In genomic region chr14:24145219-24145618, GRCh38 we compare ENCODE assay signal across 8 cellular contexts. TPM values are rescaled to one million over a fixed set of nuclear protein-coding genes. Genes with fewer than 3 reads are reported as not detected.
DNase-seq lines count a peak whose midpoint lies in the region; ATAC-seq, FAIRE-seq and TF ChIP-seq lines count a peak whose summit lies in the region.
"Had no signal": no experiment of that assay in that cellular context is flagged by ENCODE, and none has a peak within 500 bp of the region (broad histone marks: within the 10 kb centered on the region; RNA-seq: fewer than 3 reads in every experiment).

No MANE protein-coding gene starts in this region.

- peak overlapping the region; percentile 83 for H3K4me2 ChIP-seq in H9 (ENCODE audit: insufficient read depth, insufficient read length, low read length)
- H3K4me2 ChIP-seq in smooth muscle cell: no peak overlapping the region

- no peaks in the 10 kb centered on the region for H3K36me3 ChIP-seq in smooth muscle cell (ENCODE audit: low read depth)

- no peak for FAIRE-seq in HTR-8/SVneo (lab: Jason Lieb, UNC)

- no CpG with 5 or more reads among the region's 2 CpGs for WGBS in H9 (ENCODE audit: extremely low coverage, insufficient read length, low lambda C conversion rate)
- whole genome bisulfite sequencing in smooth muscle cell (ENCODE audit: low lambda C conversion rate): 98% methylated on average over 2 of the region's 2 CpGs

- H3T11ph ChIP-seq in H9 (ENCODE audit: low read length): no peak overlapping the region

- H3K27ac Mint-ChIP-seq in H9: no peak overlapping the region
- H3K27ac Mint-ChIP-seq in T-helper 17 cell: peak overlapping the region; percentile 90

- H3K56ac ChIP-seq in H9 (ENCODE audit: insufficient read length, low read depth, low read length): no peak overlapping the region

- no peak overlapping the region for H3K4ac ChIP-seq in H9 (ENCODE audit: low read depth, low read length)

- H2BK20ac ChIP-seq in H9 (ENCODE audit: low read depth, low read length, poor library complexity, severe bottlenecking): no peak overlapping the region

- H3K4me1 ChIP-seq in H9 (ENCODE audit: insufficient read depth, low read length) (no peaks in the 10 kb centered on the region), smooth muscle cell (ENCODE audit: low read depth) (peaks cover 15% of the 10 kb centered on the region)

- DNase-seq in H9 (no peak), T-helper 17 cell (no peak), foreskin fibroblast (no peak), smooth muscle cell (lab: John Stamatoyannopoulos, UW; ENCODE audit: unreplicated experiment) (no peak), NCI-H2107 (lab: John Stamatoyannopoulos, UW) (no peak), HTR-8/SVneo (ENCODE audit: insufficient read length, low spot score) (no peak)
- DNase-seq: SHP77 treated with DMSO at 0.1 percent for 48 hours had no signal

- ATAC-seq in T-helper 17 cell (no peak), GM21737 (IDR thresholded peaks at IDR 0.05; ENCODE audit: unreplicated experiment) (no peak)

- H3K36me3 Mint-ChIP-seq in H9 (ENCODE audit: insufficient read depth in 1 of 3, low read depth in 3 of 3): peaks cover 3 to 45% (median 44%) of the 10 kb centered on the region in 3 experiments
- H3K36me3 Mint-ChIP-seq in T-helper 17 cell (ENCODE audit: low read depth): peaks cover 2% of the 10 kb centered on the region

- H3K4me1 Mint-ChIP-seq in H9: peaks cover 24% of the 10 kb centered on the region in 2 experiments
- H3K4me1 Mint-ChIP-seq in T-helper 17 cell: peaks cover 49% of the 10 kb centered on the region

- H3K27me3 ChIP-seq in H9 (ENCODE audit: insufficient read depth, low read length) (no peaks in the 10 kb centered on the region), smooth muscle cell (ENCODE audit: low read depth) (no peaks in the 10 kb centered on the region)

- H3K23ac ChIP-seq in H9 (ENCODE audit: insufficient read length, low read depth, low read length): no peak overlapping the region

- TF ChIP-seq CTCF in H9 (conservative IDR thresholded peaks at IDR 0.05) (no peak), foreskin fibroblast (IDR thresholded peaks at IDR 0.05; ENCODE audit: low read depth, low read length) (no peak), smooth muscle cell (IDR thresholded peaks at IDR 0.05; ENCODE audit: borderline replicate concordance, insufficient read depth, poor library complexity, severe bottlenecking) (no peak)

- no peak overlapping the region for H2BK15ac ChIP-seq in H9 (ENCODE audit: low read depth, low read length)

- peak overlapping the region; percentile 73 to 90 for H3K4me3 ChIP-seq in foreskin fibroblast (ENCODE audit: low read depth in 1 of 2, low read length in 2 of 2)
- peak overlapping the region; percentile 86 for H3K4me3 ChIP-seq in smooth muscle cell

- H3K27me3 Mint-ChIP-seq in H9 (ENCODE audit: low read depth) (no peaks in the 10 kb centered on the region), T-helper 17 cell (no peaks in the 10 kb centered on the region)

- H3K9me3 ChIP-seq in H9 (ENCODE audit: control insufficient read depth, low read depth, low read length) (no peaks in the 10 kb centered on the region), T-helper 17 cell (ENCODE audit: control insufficient read depth, low read length, poor library complexity, severe bottlenecking) (no peaks in the 10 kb centered on the region), smooth muscle cell (replicated peaks; ENCODE audit: low read depth) (no peaks in the 10 kb centered on the region)

- no peaks in the 10 kb centered on the region for H4K20me1 ChIP-seq in H9 (ENCODE audit: control insufficient read depth, insufficient read depth, insufficient read length)
- peaks cover 9% of the 10 kb centered on the region for H4K20me1 ChIP-seq in smooth muscle cell (ENCODE audit: low read depth)

- H2BK12ac ChIP-seq in H9 (ENCODE audit: insufficient read length, low read depth, low read length): no peak overlapping the region

- no peak overlapping the region for H2BK120ac ChIP-seq in H9 (ENCODE audit: low read depth, low read length, poor library complexity, severe bottlenecking)

- peak overlapping the region; percentile 11 for H3K9ac ChIP-seq in H9 (ENCODE audit: extremely low read depth, insufficient read length, low read length)
- no peak overlapping the region for H3K9ac ChIP-seq in smooth muscle cell (ENCODE audit: low read depth)

- no peak overlapping the region for H3K14ac ChIP-seq in H9 (ENCODE audit: insufficient read depth, low read length)

- no peak overlapping the region for H3K27ac ChIP-seq in H9 (ENCODE audit: insufficient read length, low read depth, low read length)
- H3K27ac ChIP-seq in smooth muscle cell (ENCODE audit: low read depth): peak overlapping the region; percentile 93

- H3K9me3 Mint-ChIP-seq in H9: no peaks in the 10 kb centered on the region

- no peak overlapping the region for H4K91ac ChIP-seq in H9 (ENCODE audit: insufficient read length, low read depth, low read length)

- no peak overlapping the region for H4K8ac ChIP-seq in H9 (replicated peaks; ENCODE audit: insufficient read length, low read depth, low read length)

- H2AFZ ChIP-seq in H9 (ENCODE audit: low read length) (no peak overlapping the region), smooth muscle cell (ENCODE audit: low read depth) (no peak overlapping the region)

- H4K5ac ChIP-seq in H9 (ENCODE audit: insufficient read length, low read depth, low read length): no peak overlapping the region

- H3K4me3 Mint-ChIP-seq in H9 (peak overlapping the region in 1 of 2 experiments; percentile 99; a peak in 4 of 5 replicates), T-helper 17 cell (peak overlapping the region; percentile 98)

- peaks cover 19% of the 10 kb centered on the region for H3K23me2 ChIP-seq in H9 (ENCODE audit: insufficient read length, low read depth, low read length, poor library complexity, severe bottlenecking)

- no peak overlapping the region for H3K18ac ChIP-seq in H9 (ENCODE audit: insufficient read length, low read depth, low read length)

- H3F3A ChIP-seq in smooth muscle cell (ENCODE audit: low read depth): peaks cover 16% of the 10 kb centered on the region

- H3K79me2 ChIP-seq in H9 (ENCODE audit: insufficient read depth, low read length) (peaks cover 8% of the 10 kb centered on the region; the same call in 1 of the 2 replicates), smooth muscle cell (ENCODE audit: low read depth) (peaks cover 30% of the 10 kb centered on the region)

- peaks cover 4% of the 10 kb centered on the region for H3K79me1 ChIP-seq in H9 (ENCODE audit: insufficient read depth, low read depth, low read length, poor library complexity, severe bottlenecking)

- H2AK5ac ChIP-seq in H9 (ENCODE audit: insufficient read length, low read length): no peak overlapping the region

- no peak overlapping the region for H2BK5ac ChIP-seq in H9 (ENCODE audit: insufficient read length, low read length)

RNA-seq across cellular contexts. Expression of gene PSME2, which starts 1.2 kb away (rescaled TPM):
- 125 and 126 TPM in 2 replicates for total RNA-seq in H9 (2021)
- 100 to 1,000 TPM; 134 to 141 TPM for total RNA-seq in T-helper 17 cell
- 40.7 and 53.2 TPM in 2 replicates for total RNA-seq in smooth muscle cell
- 164 and 166 TPM in 2 replicates for polyA plus RNA-seq in smooth muscle cell

RNA-seq across cellular contexts. Expression of gene RNF31, which starts 2.1 kb away (rescaled TPM):
- 67.8 and 87.3 TPM in 2 replicates for total RNA-seq in H9 (2021)
- total RNA-seq in T-helper 17 cell: 10 to 100 TPM; 85.8 to 98.3 TPM
- 39.3 and 74.8 TPM in 2 replicates for total RNA-seq in smooth muscle cell
- 23.3 and 25.4 TPM in 2 replicates for polyA plus RNA-seq in smooth muscle cell

RNA-seq across cellular contexts. Expression of gene EMC9, which starts 3.8 kb away (rescaled TPM):
- total RNA-seq in H9 (2021): 52.9 and 55.9 TPM in 2 replicates
- total RNA-seq in T-helper 17 cell: 1 to 10 TPM; 8.3 to 9.7 TPM
- 6.3 and 13.0 TPM in 2 replicates for total RNA-seq in smooth muscle cell
- polyA plus RNA-seq in smooth muscle cell: 11.9 and 16.9 TPM in 2 replicates

RNA-seq across cellular contexts. Expression of gene PSME1, which starts 9.2 kb away (rescaled TPM):
- total RNA-seq in H9 (2021) (109 TPM in 2 replicates), T-helper 17 cell (100 to 1,000 TPM; 235 to 257 TPM), smooth muscle cell (41.4 and 49.4 TPM in 2 replicates)
- polyA plus RNA-seq in smooth muscle cell: 94.1 and 114 TPM in 2 replicates

RNA-seq across cellular contexts. Expression of gene FITM1, which starts 14.8 kb away (rescaled TPM):
- total RNA-seq in H9 (2021) (0.31 and 0.72 TPM in 2 replicates), T-helper 17 cell (1 to 10 TPM; 1.4 to 1.9 TPM), smooth muscle cell (2.7 TPM in 1 of 2 replicates, not detected in the other)
- polyA plus RNA-seq in smooth muscle cell: 0.31 and 1.1 TPM in 2 replicates
